ENCODE assay signal across 12 cellular contexts in genomic region chr2:181164699-181165098, GRCh38.
DNase-seq lines count a peak whose midpoint lies in the region; ATAC-seq, FAIRE-seq and TF ChIP-seq lines count a peak whose summit lies in the region.
"Had no signal": no experiment of that assay in that cellular context is flagged by ENCODE, and none has a peak within 500 bp of the region (broad histone marks: within the 10 kb centered on the region; RNA-seq: fewer than 3 reads in every experiment).

No MANE protein-coding gene starts in this region.

- peak; percentile 68 for FAIRE-seq in GM12892 (lab: Jason Lieb, UNC)
- FAIRE-seq: TTC549 had no signal

- no peaks in the 10 kb centered on the region for H3K9me3 ChIP-seq in thyroid gland
- H3K9me3 ChIP-seq: body of pancreas, gastroesophageal sphincter had no signal

- H3K4me1 ChIP-seq in thyroid gland = no peaks in the 10 kb centered on the region
- H3K4me1 ChIP-seq: body of pancreas, gastroesophageal sphincter had no signal

- H3K36me3 ChIP-seq in thyroid gland = no peaks in the 10 kb centered on the region
- H3K36me3 ChIP-seq: gastroesophageal sphincter had no signal

- H3K27ac ChIP-seq in thyroid gland = no peak overlapping the region
- H3K27ac ChIP-seq: body of pancreas, gastroesophageal sphincter had no signal

- peaks cover 11% of the 10 kb centered on the region for H3K9me3 Mint-ChIP-seq in activated naive CD8-positive, alpha-beta T cell (ENCODE audit: low read depth)

- no peaks in the 10 kb centered on the region for H3K27me3 ChIP-seq in thyroid gland
- H3K27me3 ChIP-seq: body of pancreas, gastroesophageal sphincter had no signal

- no peak overlapping the region for H3K4me3 ChIP-seq in thyroid gland (replicated peaks in 1 of 3)
- H3K4me3 ChIP-seq: body of pancreas, gastroesophageal sphincter had no signal

- ATAC-seq in GM19395 (IDR thresholded peaks at IDR 0.05; ENCODE audit: unreplicated experiment) = peak; percentile 69
- peak; percentile 46 for ATAC-seq in HG03175 (IDR thresholded peaks at IDR 0.05; ENCODE audit: unreplicated experiment)
- ATAC-seq: body of pancreas, gastroesophageal sphincter had no signal

- TF ChIP-seq POLR2A in GM12892 (IDR thresholded peaks at IDR 0.05; ENCODE audit: low read depth, low read length) (no peak), thyroid gland (IDR thresholded peaks at IDR 0.05) (no peak)

- peaks cover 19% of the 10 kb centered on the region for H3K36me3 Mint-ChIP-seq in activated naive CD8-positive, alpha-beta T cell

- DNase-seq in GM12892 (ENCODE audit: insufficient read length) = no peak
- DNase-seq in dermis blood vessel endothelial cell = no peak
- DNase-seq in NCI-H2196 (lab: John Stamatoyannopoulos, UW; ENCODE audit: unreplicated experiment) = no peak
- DNase-seq in DMS 273 (lab: John Stamatoyannopoulos, UW; ENCODE audit: unreplicated experiment) = no peak
- no peak for DNase-seq in thyroid gland
- DNase-seq: body of pancreas, NCI-H2171 had no signal

- peak overlapping the region; percentile 72 for H3K4me3 Mint-ChIP-seq in activated naive CD8-positive, alpha-beta T cell

- H3K27me3 Mint-ChIP-seq in activated naive CD8-positive, alpha-beta T cell = no peaks in the 10 kb centered on the region

- intact Hi-C loops in thyroid gland (cut with DNase I) = no loop called here

- TF ChIP-seq CTCF in thyroid gland (IDR thresholded peaks at IDR 0.05) = no peak

- peak overlapping the region; percentile 95 for H3K27ac Mint-ChIP-seq in activated naive CD8-positive, alpha-beta T cell

- H3K4me1 Mint-ChIP-seq in activated naive CD8-positive, alpha-beta T cell (ENCODE audit: low read depth) = peaks cover 53% of the 10 kb centered on the region
